Comparison of ENCODE assay signal across 9 cellular contexts in genomic region chr1:87683557-87683956, GRCh38.
DNase-seq lines count a peak whose midpoint lies in the region; ATAC-seq and TF ChIP-seq lines count a peak whose summit lies in the region.
"Had no signal": no experiment of that assay in that cellular context is flagged by ENCODE, and none has a peak within 500 bp of the region (broad histone marks: within the 10 kb centered on the region; RNA-seq: fewer than 3 reads in every experiment).

No MANE protein-coding gene starts in this region.

- peaks cover 3% of the 10 kb centered on the region for H3K9me3 ChIP-seq in left ventricle myocardium inferior (replicated peaks)
- H3K9me3 ChIP-seq in mucosa of rectum (ENCODE audit: control insufficient read depth in 2 of 2, low read length in 2 of 2) = no peaks in the 10 kb centered on the region
- no peaks in the 10 kb centered on the region for H3K9me3 ChIP-seq in upper lobe of left lung
- H3K9me3 ChIP-seq: BLaER1 had no signal

- no peaks in the 10 kb centered on the region for H3K27me3 ChIP-seq in left ventricle myocardium inferior (ENCODE audit: low read depth)
- no peaks in the 10 kb centered on the region for H3K27me3 ChIP-seq in mucosa of rectum (ENCODE audit: control insufficient read depth in 2 of 2, insufficient read depth in 2 of 2, low read length in 2 of 2)
- H3K27me3 ChIP-seq in upper lobe of left lung = no peaks in the 10 kb centered on the region
- H3K27me3 ChIP-seq: BLaER1 had no signal

- H3K4me1 ChIP-seq in left ventricle myocardium inferior (peaks cover 21% of the 10 kb centered on the region), mucosa of rectum (ENCODE audit: control insufficient read depth in 2 of 2, insufficient read depth in 2 of 2, low read length in 2 of 2) (peaks cover 0 to 11% of the 10 kb centered on the region in 2 donors), upper lobe of left lung (peaks cover 0 to 19% (median 7%) of the 10 kb centered on the region in 4 donors)
- H3K4me1 ChIP-seq: BLaER1 had no signal

- no peak for ATAC-seq in Right ventricle myocardium superior (ENCODE audit: poor library complexity)
- ATAC-seq in upper lobe of left lung (ENCODE audit: low FRiP score in 2 of 2) = no peak
- no peak for ATAC-seq in activated naive CD4-positive, alpha-beta T cell treated with anti-CD3 and anti-CD28 coated beads, Interleukin-2, amount 50 U/mL, for 72 hours
- no peak for ATAC-seq in GM18868 (IDR thresholded peaks at IDR 0.05; ENCODE audit: unreplicated experiment)

- no peak for TF ChIP-seq CTCF in left ventricle myocardium inferior (IDR thresholded peaks at IDR 0.05; ENCODE audit: borderline replicate concordance)
- TF ChIP-seq CTCF in WI38 (IDR thresholded peaks at IDR 0.05; ENCODE audit: low read depth, low read length) = no peak
- TF ChIP-seq CTCF in upper lobe of left lung (IDR thresholded peaks at IDR 0.05) = no peak

- WGBS in upper lobe of left lung, 2 donors = 81 to 84% methylated on average over 4 of the region's 4 CpGs

- peak overlapping the region; percentile 66 for H3K27ac ChIP-seq in left ventricle myocardium inferior (replicated peaks)
- no peak overlapping the region for H3K27ac ChIP-seq in mucosa of rectum (ENCODE audit: low read depth in 2 of 2, low read length in 2 of 2)
- peak overlapping the region in 1 of 4 donors; percentile 61 for H3K27ac ChIP-seq in upper lobe of left lung
- H3K27ac ChIP-seq: BLaER1 had no signal

- H3K4me3 ChIP-seq in left ventricle myocardium inferior (peak overlapping the region; percentile 66), WI38 (ENCODE audit: low read depth, low read length) (peak overlapping the region; percentile 61), mucosa of rectum (ENCODE audit: low read length in 2 of 2) (peak overlapping the region; percentile 66 to 77), upper lobe of left lung (peak overlapping the region in 3 of 4 donors; percentile 33 to 51 (median 50))
- H3K4me3 ChIP-seq: BLaER1 had no signal

- DNase-seq in left ventricle myocardium inferior (no peak), Right ventricle myocardium superior (no peak), upper lobe of left lung (no peak), SKM-1 treated with dmso at 0.1 percent for 144 hours (lab: John Stamatoyannopoulos, UW; ENCODE audit: unreplicated experiment) (no peak)
- no peak for DNase-seq in activated naive CD4-positive, alpha-beta T cell treated with anti-CD3 and anti-CD28 coated beads, Interleukin-2, amount 50 U/mL, for 72 hours (ENCODE audit: low spot score in 2 of 2)

- H3K27ac Mint-ChIP-seq in activated naive CD4-positive, alpha-beta T cell treated with anti-CD3 and anti-CD28 coated beads, Interleukin-2, amount 50 U/mL, for 72 hours = no peak overlapping the region

- H3K9me3 Mint-ChIP-seq in activated naive CD4-positive, alpha-beta T cell treated with anti-CD3 and anti-CD28 coated beads, Interleukin-2, amount 50 U/mL, for 72 hours = no peaks in the 10 kb centered on the region

- no peak overlapping the region for H3K9ac ChIP-seq in mucosa of rectum (ENCODE audit: low read depth in 1 of 2, low read length in 2 of 2)
- H3K9ac ChIP-seq: BLaER1 had no signal

- no peak for TF ChIP-seq EP300 in upper lobe of left lung (IDR thresholded peaks at IDR 0.05)

- H3K36me3 ChIP-seq in left ventricle myocardium inferior (no peaks in the 10 kb centered on the region), mucosa of rectum (ENCODE audit: control insufficient read depth in 2 of 2, insufficient read depth in 2 of 2, low read length in 2 of 2) (no peaks in the 10 kb centered on the region), upper lobe of left lung (no peaks in the 10 kb centered on the region)
- H3K36me3 ChIP-seq: BLaER1 had no signal

- no peak for TF ChIP-seq POLR2A in upper lobe of left lung (IDR thresholded peaks at IDR 0.05)

- H3K36me3 Mint-ChIP-seq in activated naive CD4-positive, alpha-beta T cell treated with anti-CD3 and anti-CD28 coated beads, Interleukin-2, amount 50 U/mL, for 72 hours = no peaks in the 10 kb centered on the region

- intact Hi-C loops in left ventricle myocardium inferior (cut with micrococcal nuclease) (no loop called here), Right ventricle myocardium superior (cut with DNase I) (no loop called here)
